ENCODE assay signal across 8 cellular contexts in the genomic region with DNA sequence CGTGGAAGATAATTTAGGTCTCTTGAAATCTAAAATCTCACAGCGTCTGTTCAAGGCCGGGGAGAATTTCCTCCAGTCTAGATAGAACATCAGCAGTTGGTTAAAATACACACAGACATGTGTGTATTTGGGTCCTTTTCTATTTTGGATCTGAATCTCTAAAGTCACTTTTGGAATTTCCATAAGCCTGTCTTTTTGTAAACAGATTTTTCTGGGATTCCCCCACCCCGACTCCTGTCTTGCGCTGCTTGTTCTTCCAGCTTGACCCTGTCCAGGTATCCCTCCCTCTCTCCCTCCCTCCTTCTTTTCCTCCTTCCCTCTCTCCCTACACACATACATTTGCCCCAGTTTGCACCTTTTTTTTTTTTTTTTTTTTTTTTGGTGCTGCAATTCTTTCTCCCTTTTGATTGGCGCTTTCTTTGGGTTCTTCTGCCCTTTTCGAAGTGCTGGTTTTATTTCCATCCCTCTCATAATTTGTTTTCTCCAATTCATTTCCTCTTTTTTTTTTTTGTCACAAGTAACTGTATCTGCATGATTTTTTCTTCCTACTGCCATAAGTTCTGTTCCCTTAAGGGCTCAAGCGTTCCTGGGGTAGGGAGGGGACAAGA.
DNase-seq lines count a peak whose midpoint lies in the region; ATAC-seq, FAIRE-seq and TF ChIP-seq lines count a peak whose summit lies in the region.

No MANE protein-coding gene starts in this region.

- CTCF ChIA-PET in BJ (lab: Yijun Ruan, JAX) = interaction anchor here (1.5 kb wide), 1 partner anchor 14 kb away, joined by 5 read pairs; no protein-coding TSS in a partner anchor
- CTCF ChIA-PET in MCF 10A (lab: Yijun Ruan, JAX) = no interaction called here

- H3K36me3 ChIP-seq in BJ (ENCODE audit: control insufficient read depth, insufficient read depth, low read length) = no peaks in the 10 kb centered on the region
- no peaks in the 10 kb centered on the region for H3K36me3 ChIP-seq in KMS-11 (ENCODE audit: insufficient read depth)

- peak overlapping the region; percentile 83 for H3K4me2 ChIP-seq in KMS-11

- TF ChIP-seq CTCF in BJ (IDR thresholded peaks at IDR 0.05; ENCODE audit: insufficient read depth, low read depth, low read length) = no peak
- no peak for TF ChIP-seq CTCF in KMS-11 (conservative IDR thresholded peaks at IDR 0.05; ENCODE audit: low read depth, low read length)
- TF ChIP-seq CTCF in MCF 10A (IDR thresholded peaks at IDR 0.05; ENCODE audit: unreplicated experiment) = no peak
- no peak for TF ChIP-seq CTCF in mesothelial cell of epicardium (IDR thresholded peaks at IDR 0.05; ENCODE audit: unreplicated experiment)

- POLR2A ChIA-PET in BJ (lab: Charles Lee) = no interaction called here
- POLR2A ChIA-PET in MCF 10A (lab: Yijun Ruan, JAX) = interaction anchor here (1.1 to 4.3 kb wide), 11 partner anchors 17 to 134 kb away, joined by 3 to 79 read pairs (median 7); a partner anchor contains a TSS

- FAIRE-seq in H54 (lab: Jason Lieb, UNC) = no peak

- H3K4me3 Mint-ChIP-seq in MCF 10A (ENCODE audit: unreplicated experiment) (peak overlapping the region; percentile 74), mesothelial cell of epicardium (peak overlapping the region; percentile 86)

- H3K4me3 ChIP-seq in BJ (ENCODE audit: low read depth, low read length) = peak overlapping the region; percentile 57
- H3K4me3 ChIP-seq in KMS-11 (IDR thresholded peaks at IDR 0.05; ENCODE audit: insufficient read depth, low read depth, low read length) = peak overlapping the region; percentile 35

- peaks cover 31% of the 10 kb centered on the region for H3K4me1 Mint-ChIP-seq in MCF 10A (ENCODE audit: insufficient read depth, unreplicated experiment)
- H3K4me1 Mint-ChIP-seq in mesothelial cell of epicardium = peaks cover 35% of the 10 kb centered on the region

- DNase-seq in BJ (ENCODE audit: low read depth) (no peak), MCF 10A (ENCODE audit: unreplicated experiment) (no peak), mesothelial cell of epicardium (ENCODE audit: low spot score in 2 of 2, unreplicated experiment in 2 of 2) (no peak), H54 (ENCODE audit: insufficient read length, low spot score) (no peak), NCI-H128 (lab: John Stamatoyannopoulos, UW; ENCODE audit: unreplicated experiment) (no peak)

- H3K79me2 ChIP-seq in KMS-11 (ENCODE audit: insufficient read depth, low read depth) = no peaks in the 10 kb centered on the region

- H3K9ac ChIP-seq in KMS-11 = peak overlapping the region; percentile 87

- H3K36me3 Mint-ChIP-seq in MCF 10A (ENCODE audit: insufficient read depth, unreplicated experiment) (no peaks in the 10 kb centered on the region), mesothelial cell of epicardium (no peaks in the 10 kb centered on the region)

- ATAC-seq in HG03469 (IDR thresholded peaks at IDR 0.05; ENCODE audit: unreplicated experiment) (no peak), HG03354 (IDR thresholded peaks at IDR 0.05; ENCODE audit: poor library complexity, severe bottlenecking, unreplicated experiment) (no peak)

- intact Hi-C loops in MCF 10A (cut with micrococcal nuclease) = no loop called here

- H2AFZ ChIP-seq in KMS-11 (ENCODE audit: low read depth) = peak overlapping the region; percentile 78

- no peaks in the 10 kb centered on the region for H4K20me1 ChIP-seq in KMS-11 (ENCODE audit: insufficient read depth)

- H3K27me3 Mint-ChIP-seq in MCF 10A (ENCODE audit: insufficient read depth, unreplicated experiment) (no peaks in the 10 kb centered on the region), mesothelial cell of epicardium (ENCODE audit: low read depth) (no peaks in the 10 kb centered on the region)

- H3K27me3 ChIP-seq in BJ (ENCODE audit: control insufficient read depth, insufficient read depth, low read length) (no peaks in the 10 kb centered on the region), KMS-11 (ENCODE audit: insufficient read depth, low read depth) (no peaks in the 10 kb centered on the region)

- BruUV-seq in MCF 10A (replicated peaks; lab: Mats Ljungman, UMichigan) = TSS peak; percentile 44

- TF ChIP-seq POLR2A in H54 (IDR thresholded peaks at IDR 0.05; ENCODE audit: low read depth, low read length) = no peak

- H3K27ac ChIP-seq in KMS-11 = peak overlapping the region; percentile 86

- H3K9me3 Mint-ChIP-seq in MCF 10A (ENCODE audit: unreplicated experiment) (no peaks in the 10 kb centered on the region), mesothelial cell of epicardium (no peaks in the 10 kb centered on the region)

- H3K4me1 ChIP-seq in KMS-11 (ENCODE audit: low read depth, poor library complexity, severe bottlenecking) = peaks cover 35% of the 10 kb centered on the region

- H3K27ac Mint-ChIP-seq in MCF 10A (ENCODE audit: low read depth, unreplicated experiment) (no peak overlapping the region), mesothelial cell of epicardium (peak overlapping the region; percentile 79)
